1 cellular context compared by ENCODE assay signal in genomic region chr12:54141534-54142475, GRCh38.
TF ChIP-seq lines count a peak whose summit lies in the region.

No MANE protein-coding gene starts in this region.

TF ChIP-seq in HEK293, 187 proteins besides CTCF, POLR2A, EP300 and RAD21 (continued from another document):
- TF ChIP-seq KLF17 (tag by site-specific recombination; IDR thresholded peaks at IDR 0.05) (no peak), KLF1 (tag by site-specific recombination; IDR thresholded peaks at IDR 0.05) (peak; percentile 28), ZBTB48 (tag by site-specific recombination; IDR thresholded peaks at IDR 0.05) (no peak), ZNF354C (tag by site-specific recombination; IDR thresholded peaks at IDR 0.05; ENCODE audit: borderline replicate concordance, low read depth) (no peak)
